Comparison of ENCODE assay signal across 38 cellular contexts in genomic region chr1:17143760-17144159, GRCh38. TPM values are rescaled to one million over a fixed set of nuclear protein-coding genes. Genes with fewer than 3 reads are reported as not detected.
DNase-seq lines count a peak whose midpoint lies in the region; ATAC-seq, FAIRE-seq and TF ChIP-seq lines count a peak whose summit lies in the region.
"Had no signal": no experiment of that assay in that cellular context is flagged by ENCODE, and none has a peak within 500 bp of the region (broad histone marks: within the 10 kb centered on the region; RNA-seq: fewer than 3 reads in every experiment).

No MANE protein-coding gene starts in this region.

- H3K27me3 ChIP-seq in OCI-LY3 (ENCODE audit: low read depth, low read length) (no peaks in the 10 kb centered on the region), Panc1 (ENCODE audit: control insufficient read depth, insufficient read depth, low read length) (no peaks in the 10 kb centered on the region), K562 (ENCODE audit: control insufficient read depth in 2 of 2, insufficient read depth in 2 of 2, low read length in 2 of 2) (peaks cover 16 to 29% of the 10 kb centered on the region in 2 experiments), Caco-2 (replicated peaks; ENCODE audit: control insufficient read depth, insufficient read depth, low read length) (no peaks in the 10 kb centered on the region; the same call in 1 of the 2 replicates), testis (no peaks in the 10 kb centered on the region)
- H3K27me3 ChIP-seq: BE2C; BLaER1; BLaER1 treated with 17β-estradiol and CSF1 and Interleukin-3, amounts not matched to agents 10 nM and 100 nM had no signal

- H3K36me3 ChIP-seq in HEK293 (ENCODE audit: control insufficient read depth in 2 of 2, insufficient read depth in 1 of 2, low read length in 2 of 2) (no peaks in the 10 kb centered on the region), OCI-LY3 (replicated peaks; ENCODE audit: low read depth, low read length) (no peaks in the 10 kb centered on the region), Panc1 (ENCODE audit: control insufficient read depth, insufficient read depth, low read length) (no peaks in the 10 kb centered on the region), K562 (ENCODE audit: control insufficient read depth, insufficient read depth, low read length) (no peaks in the 10 kb centered on the region), Caco-2 (ENCODE audit: control insufficient read depth, insufficient read depth, low read length) (no peaks in the 10 kb centered on the region), OCI-LY7 (ENCODE audit: insufficient read depth, low read length) (no peaks in the 10 kb centered on the region), testis (ENCODE audit: low read depth, missing control alignments) (no peaks in the 10 kb centered on the region)
- H3K36me3 ChIP-seq: BE2C; BLaER1; BLaER1 treated with 17β-estradiol and CSF1 and Interleukin-3, amounts not matched to agents 10 nM and 100 nM had no signal

- H3K9me1 ChIP-seq in K562 (ENCODE audit: control insufficient read depth, insufficient read depth, low read length), result no peaks in the 10 kb centered on the region

- no peaks in the 10 kb centered on the region for H3K79me2 ChIP-seq in OCI-LY3 (ENCODE audit: low read length)
- H3K79me2 ChIP-seq in K562 (ENCODE audit: control insufficient read depth, insufficient read depth, low read length), result no peaks in the 10 kb centered on the region
- no peaks in the 10 kb centered on the region for H3K79me2 ChIP-seq in OCI-LY7 (ENCODE audit: insufficient read depth, low read depth, low read length)

- TF ChIP-seq RAD21 in K562 (CRISPR knock-in tag; conservative IDR thresholded peaks at IDR 0.05 in 1 of 2, IDR thresholded peaks at IDR 0.05 in 1 of 2), result no peak

- H3K4me3 ChIP-seq in HEK293 (ENCODE audit: low read depth, low read length) (no peak overlapping the region), OCI-LY3 (ENCODE audit: low read length) (no peak overlapping the region), Panc1 (ENCODE audit: low read depth in 2 of 2, low read length in 2 of 2) (no peak overlapping the region), K562 (no peak overlapping the region), Caco-2 (ENCODE audit: low read depth, low read length) (no peak overlapping the region), OCI-LY7 (ENCODE audit: low read depth, low read length, poor library complexity, severe bottlenecking) (no peak overlapping the region), testis (no peak overlapping the region)
- H3K4me3 ChIP-seq: A549; BLaER1; BLaER1 treated with 17β-estradiol and CSF1 and Interleukin-3, amounts not matched to agents 10 nM and 100 nM had no signal

- TF ChIP-seq CTCF in HEK293 (tag by site-specific recombination; IDR thresholded peaks at IDR 0.05), result no peak
- no peak for TF ChIP-seq CTCF in OCI-LY3 (IDR thresholded peaks at IDR 0.05; ENCODE audit: low read depth, low read length)
- no peak for TF ChIP-seq CTCF in Panc1 (IDR thresholded peaks at IDR 0.05)
- TF ChIP-seq CTCF in K562 (IDR thresholded peaks at IDR 0.05 in 2 of 3, conservative IDR thresholded peaks at IDR 0.05 in 1 of 3; ENCODE audit: insufficient read depth in 2 of 3, low read depth in 1 of 3, low read length in 3 of 3), result no peak
- TF ChIP-seq CTCF in Caco-2 (IDR thresholded peaks at IDR 0.05; ENCODE audit: insufficient read depth in 1 of 2, low read depth in 1 of 2, low read length in 1 of 2, severe bottlenecking in 1 of 2, unreplicated experiment in 1 of 2), result no peak
- no peak for TF ChIP-seq CTCF in OCI-LY7 (conservative IDR thresholded peaks at IDR 0.05; ENCODE audit: low read length)
- TF ChIP-seq CTCF in testis (IDR thresholded peaks at IDR 0.05), result no peak

- H3K27ac ChIP-seq in HEK293 (ENCODE audit: extremely low read depth, low read depth, low read length) (no peak overlapping the region), OCI-LY3 (ENCODE audit: low read length) (peak overlapping the region; percentile 98), Panc1 (ENCODE audit: low read length) (peak overlapping the region; percentile 14; the same call in 1 of the 2 replicates), K562 (ENCODE audit: extremely low read depth, low read depth, low read length) (no peak overlapping the region), OCI-LY7 (ENCODE audit: low read depth, low read length, poor library complexity, severe bottlenecking) (no peak overlapping the region), testis (no peak overlapping the region)
- H3K27ac ChIP-seq: 22Rv1; A549; BLaER1; BLaER1 treated with 17β-estradiol and CSF1 and Interleukin-3, amounts not matched to agents 10 nM and 100 nM; C4-2B had no signal

- H3K4me1 ChIP-seq in HEK293 (ENCODE audit: control insufficient read depth, insufficient read depth, low read length) (no peaks in the 10 kb centered on the region), OCI-LY3 (ENCODE audit: low read length) (peaks cover 43% of the 10 kb centered on the region), Panc1 (ENCODE audit: control insufficient read depth, insufficient read depth, low read length) (peaks cover 4% of the 10 kb centered on the region; the same call in 1 of the 2 replicates), K562 (replicated peaks in 1 of 2; ENCODE audit: control insufficient read depth in 2 of 2, insufficient read depth in 2 of 2, low read length in 2 of 2) (no peaks in the 10 kb centered on the region), Caco-2 (no peaks in the 10 kb centered on the region), OCI-LY7 (ENCODE audit: insufficient read depth, low read length, poor library complexity, severe bottlenecking) (peaks cover 16% of the 10 kb centered on the region), testis (no peaks in the 10 kb centered on the region)
- H3K4me1 ChIP-seq: A549, BE2C, BLaER1 had no signal

- H3K36me3 Mint-ChIP-seq in Caco-2 (ENCODE audit: insufficient read depth, unreplicated experiment), result no peaks in the 10 kb centered on the region
- H3K36me3 Mint-ChIP-seq: CD4-positive, alpha-beta memory T cell; CD4-positive, CD25-positive, alpha-beta regulatory T cell; CD8-positive, alpha-beta memory T cell; CD8-positive, alpha-beta T cell had no signal

- H3K4me1 Mint-ChIP-seq in Caco-2 (ENCODE audit: low read depth, unreplicated experiment), result no peaks in the 10 kb centered on the region
- H3K4me1 Mint-ChIP-seq: CD4-positive, alpha-beta memory T cell; CD4-positive, CD25-positive, alpha-beta regulatory T cell; CD8-positive, alpha-beta memory T cell had no signal

- DNase-seq in Panc1 (ENCODE audit: low read depth, low spot score), result no peak
- no peak for DNase-seq in K562 (ENCODE audit: extremely low read depth in 1 of 4, low spot score in 3 of 4)
- no peak for DNase-seq in Caco-2
- no peak for DNase-seq in OCI-LY7 (ENCODE audit: low spot score)
- DNase-seq in testis, result no peak
- no peak for DNase-seq in epidermal melanocyte (ENCODE audit: insufficient read length, low spot score)
- DNase-seq: 8988T; ACHN; AML-193; BE2C; C1 segment of cervical spinal cord; Calu3; CD4-positive, alpha-beta memory T cell; CD4-positive, alpha-beta T cell; CD4-positive, CD25-positive, alpha-beta regulatory T cell; CD8-positive, alpha-beta memory T cell; CD8-positive, alpha-beta T cell; COR-L47; DMS 273 treated with DMSO at 0.1 percent for 48 hours; DMS153; DMS53; DMS79; DMS79 treated with DMSO at 0.1 percent for 48 hours; DND-41; EL had no signal

- POLR2A ChIA-PET in HEK293 (lab: Yijun Ruan, JAX) (no interaction called here), Panc1 (lab: Charles Lee) (no interaction called here), K562 (lab: Yijun Ruan, JAX) (no interaction called here), Caco-2 (lab: Charles Lee) (no interaction called here), OCI-LY7 (lab: Charles Lee) (no interaction called here)

- CTCF ChIA-PET in HEK293 (lab: Yijun Ruan, JAX), result no interaction called here
- CTCF ChIA-PET in Panc1 (lab: Charles Lee), result no interaction called here
- CTCF ChIA-PET in K562 (lab: Yijun Ruan, JAX; ENCODE audit: low intra/inter-chr PET ratio), result no interaction called here
- CTCF ChIA-PET in Caco-2 (lab: Charles Lee), result no interaction called here
- CTCF ChIA-PET in OCI-LY7 (lab: Charles Lee; ENCODE audit: unreplicated experiment), result no interaction called here

- intact Hi-C loops in Panc1 (cut with micrococcal nuclease; ENCODE audit: unreplicated experiment) (no loop called here), K562 (cut with micrococcal nuclease) (no loop called here), Caco-2 (cut with micrococcal nuclease; ENCODE audit: unreplicated experiment) (loop anchor here (10.0 kb wide), 1 partner anchor 51 kb away; no protein-coding TSS in a partner anchor), OCI-LY7 (cut with micrococcal nuclease; ENCODE audit: unreplicated experiment) (loop anchor here (5.0 kb wide), 1 partner anchor 94 kb away; no protein-coding TSS in a partner anchor), testis (cut with DNase I; ENCODE audit: low total_unique reads) (no loop called here)

- 0% methylated on average over 3 of the region's 3 CpGs for WGBS in K562 (ENCODE audit: insufficient coverage, low coverage, missing lambda C conversion rate)
- WGBS in testis, 2 donors, result 93% methylated on average over 3 of the region's 3 CpGs

- H3K9me3 ChIP-seq in HEK293 (ENCODE audit: control insufficient read depth, insufficient read depth, low read depth, low read length) (no peaks in the 10 kb centered on the region), OCI-LY3 (ENCODE audit: insufficient read depth, low read length) (no peaks in the 10 kb centered on the region), Panc1 (ENCODE audit: control insufficient read depth, insufficient read depth, low read depth, low read length) (no peaks in the 10 kb centered on the region), K562 (replicated peaks; ENCODE audit: control insufficient read depth, insufficient read depth, low read depth, low read length) (no peaks in the 10 kb centered on the region), Caco-2 (no peaks in the 10 kb centered on the region), OCI-LY7 (ENCODE audit: low read length) (no peaks in the 10 kb centered on the region), testis (no peaks in the 10 kb centered on the region)
- H3K9me3 ChIP-seq: A549, BE2C, BLaER1 had no signal

- H3K4me2 ChIP-seq in OCI-LY3 (ENCODE audit: low read length), result no peak overlapping the region
- H3K4me2 ChIP-seq in K562 (ENCODE audit: insufficient read depth, low read length), result no peak overlapping the region
- H3K4me2 ChIP-seq in OCI-LY7 (ENCODE audit: low read length), result no peak overlapping the region
- H3K4me2 ChIP-seq: A549; BLaER1; BLaER1 treated with 17β-estradiol and CSF1 and Interleukin-3, amounts not matched to agents 10 nM and 100 nM had no signal

- no peak overlapping the region for H3K9ac ChIP-seq in OCI-LY3 (ENCODE audit: low read length)
- no peak overlapping the region for H3K9ac ChIP-seq in K562 (ENCODE audit: insufficient read depth in 1 of 2, low read depth in 2 of 2, low read length in 2 of 2)
- H3K9ac ChIP-seq: BLaER1; BLaER1 treated with 17β-estradiol and CSF1 and Interleukin-3, amounts not matched to agents 10 nM and 100 nM had no signal

- TF ChIP-seq POLR2A in K562 (conservative IDR thresholded peaks at IDR 0.05) (no peak), testis (IDR thresholded peaks at IDR 0.05) (no peak)

- BruUV-seq in Panc1 (replicated peaks; lab: Mats Ljungman, UMichigan), result no TSS peak
- BruUV-seq in K562 (replicated peaks; lab: Mats Ljungman, UMichigan), result no TSS peak
- no TSS peak for BruUV-seq in Caco-2 (replicated peaks; lab: Mats Ljungman, UMichigan)
- no TSS peak for BruUV-seq in OCI-LY7 (replicated peaks; lab: Mats Ljungman, UMichigan)

- peaks cover 2% of the 10 kb centered on the region for H3K27me3 Mint-ChIP-seq in Caco-2 (ENCODE audit: insufficient read depth, unreplicated experiment)
- H3K27me3 Mint-ChIP-seq: CD4-positive, CD25-positive, alpha-beta regulatory T cell had no signal

- no peak for TF ChIP-seq EP300 in K562 (IDR thresholded peaks at IDR 0.05; ENCODE audit: low read length)

- H4K20me1 ChIP-seq in OCI-LY3 (ENCODE audit: insufficient read depth, low read length), result no peaks in the 10 kb centered on the region
- no peaks in the 10 kb centered on the region; the same call in 1 of the 2 replicates for H4K20me1 ChIP-seq in K562 (replicated peaks; ENCODE audit: control insufficient read depth, insufficient read depth, low read length)
- no peaks in the 10 kb centered on the region for H4K20me1 ChIP-seq in OCI-LY7 (ENCODE audit: insufficient read depth, low read length)
- H4K20me1 ChIP-seq: BLaER1; BLaER1 treated with 17β-estradiol and CSF1 and Interleukin-3, amounts not matched to agents 10 nM and 100 nM had no signal

- H3K27ac Mint-ChIP-seq in Caco-2 (ENCODE audit: unreplicated experiment), result no peak overlapping the region
- H3K27ac Mint-ChIP-seq: B cell; CD14-positive monocyte; CD4-positive, alpha-beta memory T cell; CD4-positive, alpha-beta T cell; CD4-positive, CD25-positive, alpha-beta regulatory T cell; CD8-positive, alpha-beta memory T cell; CD8-positive, alpha-beta T cell had no signal

- ATAC-seq in Panc1, result no peak
- ATAC-seq in K562, result no peak
- ATAC-seq: A549; CD8-positive, alpha-beta T cell had no signal

- H3K9me3 Mint-ChIP-seq in Caco-2 (ENCODE audit: unreplicated experiment), result no peaks in the 10 kb centered on the region
- H3K9me3 Mint-ChIP-seq: CD14-positive monocyte; CD4-positive, alpha-beta T cell; CD8-positive, alpha-beta T cell had no signal

- H3K4me3 Mint-ChIP-seq in Caco-2 (ENCODE audit: unreplicated experiment), result no peak overlapping the region
- H3K4me3 Mint-ChIP-seq: B cell; CD14-positive monocyte; CD4-positive, alpha-beta memory T cell; CD4-positive, alpha-beta T cell; CD4-positive, CD25-positive, alpha-beta regulatory T cell; CD8-positive, alpha-beta memory T cell; CD8-positive, alpha-beta T cell had no signal

- no peak for FAIRE-seq in K562 (lab: Jason Lieb, UNC)
- FAIRE-seq: A204.1, A549, D721Med had no signal

- H3K9me2 ChIP-seq in OCI-LY7 (ENCODE audit: insufficient read depth, low read length), result no peaks in the 10 kb centered on the region

- in situ Hi-C loops in Panc1 (cut with HindIII; ENCODE audit: low pct_unique_long_range_greater_than_20kb, low sequenced_read_pairs) (no loop called here), K562 (cut with MboI) (no loop called here)

- H2AFZ ChIP-seq in OCI-LY3 (ENCODE audit: low read depth, low read length), result no peak overlapping the region
- no peak overlapping the region for H2AFZ ChIP-seq in K562 (ENCODE audit: low read depth, low read length)
- H2AFZ ChIP-seq in OCI-LY7 (ENCODE audit: low read length), result no peak overlapping the region

RNA-seq across cellular contexts. Expression of gene PADI2, which starts 24.5 kb away (rescaled TPM):
- total RNA-seq in Panc1 (2021; ENCODE audit: unreplicated experiment) (507 TPM), K562 (2014; rRNA removed) (not detected in 2 replicates), K562 (2014; rRNA removed; fragmentation: Illumina TruSeq; extraction: Trizol) (not detected in 2 replicates), K562 (2015; rRNA removed; fragmentation: Illumina TruSeq; extraction: Trizol) (not detected in 2 replicates), K562 (2021) (0.11 and 0.13 TPM in 2 replicates), Caco-2 (2022) (0.73 and 0.84 TPM in 2 replicates), OCI-LY7 (2022) (0.08 TPM in 1 of 2 replicates, not detected in the other), testis (1 to 10 TPM in 1 of 2 donors, under 1 TPM in 1; 0.99 to 1.1 TPM)
- polyA plus RNA-seq in Panc1 (2012; ENCODE audit: insufficient read length), result 830 TPM
- not detected in 2 replicates for total RNA-seq in K562 (2011; cell fraction: chromatin; rRNA removed; ENCODE audit: low replicate concordance)
- not detected in 2 replicates for total RNA-seq in K562 (2011; cell fraction: nucleolus; rRNA removed)
- not detected in 2 replicates for total RNA-seq in K562 (2011; cell fraction: nucleoplasm; rRNA removed)
- polyA plus RNA-seq in K562 (2011; rRNA removed) (0.01 TPM in 2 replicates), K562 (2014; fragmentation: Illumina TruSeq; extraction: Trizol) (not detected in 2 replicates), K562 (2014; fragmentation: Nextera tagmentation; extraction: Ambion mirVana) (under 1 TPM; 0.01 TPM), K562 (2014; rRNA removed) (not detected in 2 replicates), testis (ENCODE audit: insufficient read depth, low read depth, low replicate concordance) (3.2 TPM)
- polyA plus RNA-seq in K562 (2011; cell fraction: cytosol; rRNA removed), result 0.03 TPM in 1 of 2 replicates, not detected in the other
- polyA plus RNA-seq in K562 (2011; cell fraction: nucleus; rRNA removed), result not detected in 2 replicates
- polyA plus RNA-seq in K562 (2012), result 0.05 TPM in 1 of 2 replicates, not detected in the other
- not detected in 2 replicates for polyA minus RNA-seq in K562 (2011; rRNA and poly(A)+ RNA removed)
- not detected in 2 replicates for polyA minus RNA-seq in K562 (2011; cell fraction: cytosol; rRNA and poly(A)+ RNA removed)
- polyA minus RNA-seq in K562 (2011; cell fraction: nucleus; rRNA and poly(A)+ RNA removed), result not detected in 2 replicates
- total RNA-seq in OCI-LY7 (2014; rRNA removed; shearing (Covaris generic)), result not detected in 2 replicates
- total RNA-seq: A172; CD4-positive, CD25-positive, alpha-beta regulatory T cell; CD8-positive, alpha-beta memory T cell; CD8-positive, alpha-beta T cell had no signal
- polyA plus RNA-seq: AG04450; CD4-positive, alpha-beta memory T cell; CD8-positive, alpha-beta memory T cell had no signal

Comparison
In these comparisons a context has a peak if more than half of its experiments do, and no peak if none do; other contexts are left out.
1. H3K27ac ChIP-seq: peak in OCI-LY3 (single experiment) and Panc1 (single experiment); none in HEK293 (single experiment), K562 (single experiment), OCI-LY7 (single experiment) and testis (0 of 2).
2. RNA of gene PADI2, which starts 24.5 kb away (total RNA-seq): 507 TPM in Panc1 (single experiment); 0.99 to 1.1 TPM in testis, 0.73 to 0.84 TPM in Caco-2, 0.08 TPM in OCI-LY7 and 0.11 to 0.13 TPM in K562; every median in the first group is over 100 times any median in the second.
3. intact Hi-C loops: an anchor here in Caco-2 (10.0 kb wide) and OCI-LY7 (5.0 kb wide); none called in Panc1, K562 and testis.
4. Of the 44 proteins assayed by ChIP-seq in both K562 and HEK293: peak only in K562: none; only in HEK293: none; in both: PRDM10; in neither: 43.